9 cellular contexts compared by ENCODE assay signal in the genomic region with DNA sequence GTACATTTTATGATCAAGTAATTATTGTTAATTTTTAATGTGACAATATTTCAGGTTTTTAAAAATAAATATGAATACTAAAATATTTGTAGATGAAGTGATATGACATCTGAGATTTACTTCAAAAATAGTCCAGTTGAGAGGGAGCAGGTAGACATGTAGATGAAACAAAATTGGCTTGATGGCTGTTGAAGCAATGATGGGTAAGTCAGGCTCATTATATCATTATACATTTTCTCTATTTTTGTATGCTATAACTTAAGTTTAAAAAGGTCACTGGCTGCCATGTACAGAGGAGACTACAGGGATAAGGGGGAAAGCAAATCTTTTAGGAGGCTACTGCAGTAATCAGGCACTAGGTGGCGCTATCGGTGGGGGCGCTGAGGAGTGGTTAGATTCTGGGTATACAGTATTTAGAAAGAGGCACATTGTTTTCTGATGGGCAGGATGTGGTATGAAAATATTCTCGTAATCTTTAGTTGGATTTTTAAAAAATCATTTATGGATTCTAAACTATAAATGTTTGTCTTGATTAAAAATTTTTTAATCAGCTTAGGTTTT.
A peak's percentile ranks its signal among the peaks of the same experiment; 100 is the strongest.
DNase-seq lines count a peak whose midpoint lies in the region; ATAC-seq and TF ChIP-seq lines count a peak whose summit lies in the region.
"Had no signal": no experiment of that assay in that cellular context is flagged by ENCODE, and none has a peak within 500 bp of the region (broad histone marks: within the 10 kb centered on the region; RNA-seq: fewer than 3 reads in every experiment).

No MANE protein-coding gene starts in this region.

- H3K9me3 ChIP-seq in Karpas-422 (ENCODE audit: low read length): no peaks in the 10 kb centered on the region
- peaks cover 0 to 7% (median 0%) of the 10 kb centered on the region in 11 donors for H3K9me3 ChIP-seq in heart right ventricle
- H3K9me3 ChIP-seq in spleen: no peaks in the 10 kb centered on the region

- H3K4me2 ChIP-seq in Karpas-422 (ENCODE audit: low read depth, low read length, poor library complexity, severe bottlenecking): no peak overlapping the region

- TF ChIP-seq POLR2A in spleen (IDR thresholded peaks at IDR 0.05): no peak

- H3K4me3 ChIP-seq in Karpas-422 (ENCODE audit: low read length): no peak overlapping the region
- no peak overlapping the region for H3K4me3 ChIP-seq in heart right ventricle
- H3K4me3 ChIP-seq in spleen: no peak overlapping the region

- no peaks in the 10 kb centered on the region for H3K36me3 Mint-ChIP-seq in activated naive CD4-positive, alpha-beta T cell treated with anti-CD3 and anti-CD28 coated beads for 36 hours (ENCODE audit: low read depth)

- H3K79me2 ChIP-seq in Karpas-422 (ENCODE audit: low read length): no peaks in the 10 kb centered on the region

- no peak overlapping the region for H3K27ac Mint-ChIP-seq in activated naive CD4-positive, alpha-beta T cell treated with anti-CD3 and anti-CD28 coated beads for 36 hours

- H3K27ac ChIP-seq in Karpas-422 (ENCODE audit: low read length): no peak overlapping the region
- H3K27ac ChIP-seq in heart right ventricle: no peak overlapping the region
- no peak overlapping the region for H3K27ac ChIP-seq in spleen
- H3K27ac ChIP-seq: epithelial cell of prostate had no signal

- H3K27me3 Mint-ChIP-seq in activated naive CD4-positive, alpha-beta T cell treated with anti-CD3 and anti-CD28 coated beads for 36 hours (ENCODE audit: low read depth): no peaks in the 10 kb centered on the region

- H3K27me3 ChIP-seq in Karpas-422 (ENCODE audit: low read length) (no peaks in the 10 kb centered on the region), heart right ventricle (no peaks in the 10 kb centered on the region), spleen (replicated peaks in 1 of 7) (no peaks in the 10 kb centered on the region)

- H3K36me3 ChIP-seq in Karpas-422 (ENCODE audit: insufficient read depth, low read length): no peaks in the 10 kb centered on the region
- H3K36me3 ChIP-seq in heart right ventricle: peaks cover 0 to 46% (median 6%) of the 10 kb centered on the region in 9 donors
- no peaks in the 10 kb centered on the region for H3K36me3 ChIP-seq in spleen

- no peak overlapping the region for H3K4me3 Mint-ChIP-seq in activated naive CD4-positive, alpha-beta T cell treated with anti-CD3 and anti-CD28 coated beads for 36 hours

- peak; percentile 97 for ATAC-seq in GM21619 (IDR thresholded peaks at IDR 0.05; ENCODE audit: unreplicated experiment)
- peak in 5 of 8 donors; percentile 29 to 65 (median 62) for ATAC-seq in heart right ventricle

- H3K9ac ChIP-seq in Karpas-422 (ENCODE audit: low read length): no peak overlapping the region

- no peak overlapping the region for H2AFZ ChIP-seq in Karpas-422 (ENCODE audit: low read length)

- CTCF ChIA-PET in activated naive CD4-positive, alpha-beta T cell treated with anti-CD3 and anti-CD28 coated beads for 36 hours (lab: Charles Lee): interaction anchor here (0.6 to 3.2 kb wide), 11 partner anchors 9 to 1403 kb away, joined by 3 to 18 read pairs (median 4); no protein-coding TSS in a partner anchor

- peak; percentile 72 for DNase-seq in GM03348 (ENCODE audit: low spot score)
- DNase-seq in Karpas-422: peak; percentile 87
- DNase-seq in SHP77 (lab: John Stamatoyannopoulos, UW): peak; percentile 51 to 55
- DNase-seq in activated naive CD4-positive, alpha-beta T cell treated with anti-CD3 and anti-CD28 coated beads for 36 hours: peak; percentile 82
- peak; percentile 52 to 53 for DNase-seq in heart right ventricle
- DNase-seq in spleen: peak; percentile 86
- no peak for DNase-seq in cerebellum (ENCODE audit: low spot score)

- H3K4me1 ChIP-seq in Karpas-422 (ENCODE audit: low read length): no peaks in the 10 kb centered on the region
- H3K4me1 ChIP-seq in heart right ventricle: no peaks in the 10 kb centered on the region
- no peaks in the 10 kb centered on the region for H3K4me1 ChIP-seq in spleen

- intact Hi-C loops in activated naive CD4-positive, alpha-beta T cell treated with anti-CD3 and anti-CD28 coated beads for 36 hours (cut with micrococcal nuclease): loop anchor here (1.0 to 10.0 kb wide), 4 partner anchors 103 to 1143 kb away; no protein-coding TSS in a partner anchor
- intact Hi-C loops in heart right ventricle (cut with DNase I): loop anchor here in 8 of 10 donors (5.0 to 10.0 kb wide), 7 partner anchors 103 to 745 kb away; no protein-coding TSS in a partner anchor
- intact Hi-C loops in spleen (cut with DNase I; ENCODE audit: low total_unique reads): loop anchor here (10.0 kb wide), 2 partner anchors 663 to 743 kb away; no protein-coding TSS in a partner anchor

- TF ChIP-seq CTCF in heart right ventricle (IDR thresholded peaks at IDR 0.05) (peak; percentile 36 to 85 (median 75)), spleen (IDR thresholded peaks at IDR 0.05 in 8 of 11, conservative IDR thresholded peaks at IDR 0.05 in 3 of 11) (peak in 8 of 11 experiments; percentile 9 to 71 (median 64))

- H3K9me3 Mint-ChIP-seq in activated naive CD4-positive, alpha-beta T cell treated with anti-CD3 and anti-CD28 coated beads for 36 hours: no peaks in the 10 kb centered on the region

- no peaks in the 10 kb centered on the region for H4K20me1 ChIP-seq in Karpas-422 (ENCODE audit: insufficient read depth, low read depth, low read length)

- no peaks in the 10 kb centered on the region for H3K4me1 Mint-ChIP-seq in activated naive CD4-positive, alpha-beta T cell treated with anti-CD3 and anti-CD28 coated beads for 36 hours (ENCODE audit: low read depth)

- 29 to 32% methylated on average over 4 of the region's 4 CpGs for WGBS in heart right ventricle, 2 donors
- WGBS in spleen, 5 donors: 19 to 29% (median 19%) methylated on average over 4 of the region's 4 CpGs

- no peaks in the 10 kb centered on the region for H3K9me2 ChIP-seq in Karpas-422 (replicated peaks; ENCODE audit: insufficient read depth, low read length)
